ENCODE assay signal across 11 cellular contexts in the genomic region with DNA sequence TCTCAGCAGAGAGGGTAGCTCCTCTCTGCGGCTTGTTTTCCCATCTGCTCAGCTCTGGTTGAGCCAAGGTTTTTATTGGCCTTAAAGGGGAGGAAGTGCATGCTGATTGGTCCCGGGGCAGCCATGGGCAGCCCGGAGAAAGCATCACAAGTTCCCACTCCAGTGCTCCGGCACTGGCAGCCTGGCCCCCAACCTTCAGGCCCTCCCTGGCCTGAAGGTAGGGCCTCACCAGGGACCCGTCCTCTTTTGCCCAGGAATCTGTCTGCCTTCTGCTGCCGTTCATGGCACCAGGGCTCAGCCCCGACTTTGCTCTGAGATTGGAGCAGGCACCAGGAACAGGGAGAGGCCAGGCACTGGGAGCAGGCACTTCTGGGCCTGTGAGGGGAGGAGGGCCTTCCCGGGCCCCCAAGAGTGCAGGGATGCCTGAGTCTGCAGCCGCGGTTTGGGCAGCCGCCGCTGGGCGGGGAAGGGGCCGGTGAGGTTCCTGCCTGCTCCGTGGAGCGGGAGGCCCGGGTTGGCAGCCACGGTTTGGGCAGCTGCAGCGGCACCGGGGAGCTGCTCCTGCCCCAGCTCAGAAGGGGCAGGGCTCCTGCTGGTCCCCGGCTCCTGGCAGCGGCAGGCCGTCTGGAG. TPM values are rescaled to one million over a fixed set of nuclear protein-coding genes. Genes with fewer than 3 reads are reported as not detected.
DNase-seq lines count a peak whose midpoint lies in the region; ATAC-seq and TF ChIP-seq lines count a peak whose summit lies in the region.
"Had no signal": no experiment of that assay in that cellular context is flagged by ENCODE, and none has a peak within 500 bp of the region (broad histone marks: within the 10 kb centered on the region; RNA-seq: fewer than 3 reads in every experiment).

No MANE protein-coding gene starts in this region.

- H3K27ac Mint-ChIP-seq in stimulated activated naive CD8-positive, alpha-beta T cell treated with anti-CD3 and anti-CD28 coated beads, Interleukin-15, Interleukin-2, amounts not matched to agents 100 ng/mL and 50 ng/mL, for 24 hours, result no peak overlapping the region
- H3K27ac Mint-ChIP-seq: dendritic cell treated with granulocyte-macrophage colony-stimulating factor and Interleukin-4, amounts not matched to agents 40 ng/mL and 50 ng/mL, for 4 days had no signal

- H3K9me3 ChIP-seq in SJCRH30 (replicated peaks), result no peaks in the 10 kb centered on the region

- TF ChIP-seq CTCF in GM13977 (IDR thresholded peaks at IDR 0.05; ENCODE audit: extremely low read depth, insufficient read depth, missing control alignments), result no peak

- H3K36me3 Mint-ChIP-seq in stimulated activated naive CD8-positive, alpha-beta T cell treated with anti-CD3 and anti-CD28 coated beads, Interleukin-15, Interleukin-2, amounts not matched to agents 100 ng/mL and 50 ng/mL, for 24 hours (ENCODE audit: low read depth), result peaks cover 6% of the 10 kb centered on the region

- H3K27me3 ChIP-seq in SJCRH30, result peaks cover 15% of the 10 kb centered on the region

- no peak for DNase-seq in activated CD4-positive, CD25-positive, alpha-beta regulatory T cell treated with anti-CD3 and anti-CD28 coated beads, Interleukin-2, amount 50 U/mL, for 72 hours
- DNase-seq in SJCRH30, result peak; percentile 68 to 88
- peak in 41 of 42 donors; percentile 31 to 91 (median 76) for DNase-seq in head of caudate nucleus
- no peak for DNase-seq in stimulated activated naive CD4-positive, alpha-beta T cell treated with Interleukin-2 at 50 U/mL for 16 hours (lab: John Stamatoyannopoulos, UW)
- no peak for DNase-seq in GM13977 (ENCODE audit: low spot score)
- no peak for DNase-seq in NOMO-1 treated with dmso at 0.1 percent for 144 hours (lab: John Stamatoyannopoulos, UW; ENCODE audit: unreplicated experiment)
- DNase-seq: kidney glomerular epithelial cell, NCI-H1105 treated with DMSO at 0.1 percent for 48 hours had no signal

- no peaks in the 10 kb centered on the region for H3K4me1 ChIP-seq in SJCRH30

- peak overlapping the region; percentile 52 for H3K4me3 ChIP-seq in SJCRH30

- intact Hi-C loops in head of caudate nucleus (cut with DNase I), result no loop called here

- peak; percentile 32 to 53 for ATAC-seq in activated CD4-positive, CD25-positive, alpha-beta regulatory T cell treated with anti-CD3 and anti-CD28 coated beads, Interleukin-2, amount 50 U/mL, for 24 hours

- H3K27me3 Mint-ChIP-seq in stimulated activated naive CD8-positive, alpha-beta T cell treated with anti-CD3 and anti-CD28 coated beads, Interleukin-15, Interleukin-2, amounts not matched to agents 100 ng/mL and 50 ng/mL, for 24 hours, result peaks cover 6% of the 10 kb centered on the region

- in situ Hi-C loops in GM13977 (cut with MboI; ENCODE audit: low pct_unique_long_range_greater_than_20kb, low sequenced_read_pairs, unreplicated experiment), result no loop called here

- peak overlapping the region; percentile 37 for H3K4me3 Mint-ChIP-seq in stimulated activated naive CD8-positive, alpha-beta T cell treated with anti-CD3 and anti-CD28 coated beads, Interleukin-15, Interleukin-2, amounts not matched to agents 100 ng/mL and 50 ng/mL, for 24 hours
- H3K4me3 Mint-ChIP-seq: dendritic cell treated with granulocyte-macrophage colony-stimulating factor and Interleukin-4, amounts not matched to agents 40 ng/mL and 50 ng/mL, for 4 days had no signal

- H3K9me3 Mint-ChIP-seq in stimulated activated naive CD8-positive, alpha-beta T cell treated with anti-CD3 and anti-CD28 coated beads, Interleukin-15, Interleukin-2, amounts not matched to agents 100 ng/mL and 50 ng/mL, for 24 hours, result no peaks in the 10 kb centered on the region
- H3K9me3 Mint-ChIP-seq: dendritic cell treated with granulocyte-macrophage colony-stimulating factor and Interleukin-4, amounts not matched to agents 40 ng/mL and 50 ng/mL, for 4 days had no signal

- H3K4me1 Mint-ChIP-seq in stimulated activated naive CD8-positive, alpha-beta T cell treated with anti-CD3 and anti-CD28 coated beads, Interleukin-15, Interleukin-2, amounts not matched to agents 100 ng/mL and 50 ng/mL, for 24 hours (ENCODE audit: low read depth), result no peaks in the 10 kb centered on the region

- H3K27ac ChIP-seq in SJCRH30, result no peak overlapping the region

- H3K36me3 ChIP-seq in SJCRH30, result no peaks in the 10 kb centered on the region

RNA-seq across cellular contexts. Expression of a gene that starts 17.5 kb away (rescaled TPM):
- total RNA-seq in SJCRH30 (2014; rRNA removed; shearing (Covaris generic)), result 59.8 and 71.1 TPM in 2 replicates

RNA-seq across cellular contexts. Expression of a gene that starts 18.8 kb away (rescaled TPM):
- total RNA-seq in SJCRH30 (2014; rRNA removed; shearing (Covaris generic)), result 44.9 and 46.1 TPM in 2 replicates

Comparison
In these comparisons a context has a peak if more than half of its experiments do, and no peak if none do; other contexts are left out.
1. DNase-seq: peak in SJCRH30 (2 of 2) and head of caudate nucleus (41 of 42); none in activated CD4-positive, CD25-positive, alpha-beta regulatory T cell treated with anti-CD3 and anti-CD28 coated beads, Interleukin-2, amount 50 U/mL, for 72 hours (single experiment), stimulated activated naive CD4-positive, alpha-beta T cell treated with Interleukin-2 at 50 U/mL for 16 hours (single experiment), GM13977 (single experiment) and NOMO-1 treated with dmso at 0.1 percent for 144 hours (single experiment).